ENCODE assay signal across 19 cellular contexts in genomic region chr2:129709030-129709955, GRCh38.
DNase-seq lines count a peak whose midpoint lies in the region; ATAC-seq and TF ChIP-seq lines count a peak whose summit lies in the region.
"Had no signal": no experiment of that assay in that cellular context is flagged by ENCODE, and none has a peak within 500 bp of the region (broad histone marks: within the 10 kb centered on the region; RNA-seq: fewer than 3 reads in every experiment).

No MANE protein-coding gene starts in this region.

- peak overlapping the region; percentile 6; the same call in 1 of the 2 replicates for H3K14ac ChIP-seq in H9 (ENCODE audit: insufficient read depth, low read length)

- peaks cover 0 to 48% (median 41%) of the 10 kb centered on the region in 10 experiments; a peak in 18 of 20 replicates for H3K4me1 ChIP-seq in BLaER1 treated with 17β-estradiol and CSF1 and Interleukin-3, amounts not matched to agents 10 nM and 100 nM
- H3K4me1 ChIP-seq in H9 (ENCODE audit: insufficient read depth, low read length) (peaks cover 2% of the 10 kb centered on the region; the same call in 1 of the 2 replicates), heart right ventricle (no peaks in the 10 kb centered on the region)

- peaks cover 3% of the 10 kb centered on the region; the same call in 1 of the 2 replicates for H3K27me3 Mint-ChIP-seq in H9 (ENCODE audit: low read depth)
- H3K27me3 Mint-ChIP-seq in nephron (ENCODE audit: low read depth): peaks cover 3% of the 10 kb centered on the region
- H3K27me3 Mint-ChIP-seq in immature natural killer cell (ENCODE audit: low read depth in 3 of 3): peaks cover 0 to 2% (median 1%) of the 10 kb centered on the region in 3 donors
- H3K27me3 Mint-ChIP-seq: activated naive CD8-positive, alpha-beta T cell treated with anti-CD3 and anti-CD28 coated beads, Interleukin-2, amount 10 ng/mL, durations not matched to agents 7 days and 5 days had no signal

- no peak overlapping the region for H4K8ac ChIP-seq in H9 (replicated peaks; ENCODE audit: insufficient read length, low read depth, low read length)

- H3K79me1 ChIP-seq in H9 (ENCODE audit: insufficient read depth, low read depth, low read length, poor library complexity, severe bottlenecking): no peaks in the 10 kb centered on the region

- no peak overlapping the region for H3K4ac ChIP-seq in H9 (ENCODE audit: low read depth, low read length)

- H2BK15ac ChIP-seq in H9 (ENCODE audit: low read depth, low read length): no peak overlapping the region

- H3K9ac ChIP-seq in BLaER1 treated with 17β-estradiol and CSF1 and Interleukin-3, amounts not matched to agents 10 nM and 100 nM: peak overlapping the region in 1 of 11 experiments; percentile 1; a peak in 2 of 22 replicates
- no peak overlapping the region for H3K9ac ChIP-seq in H9 (ENCODE audit: extremely low read depth, insufficient read length, low read length)
- H3K9ac ChIP-seq: GM23248 had no signal

- no peak for ATAC-seq in HG03196 (IDR thresholded peaks at IDR 0.05; ENCODE audit: unreplicated experiment)
- ATAC-seq in heart right ventricle: no peak
- ATAC-seq: left cardiac atrium had no signal

- H4K5ac ChIP-seq in H9 (ENCODE audit: insufficient read length, low read depth, low read length): no peak overlapping the region

- H2AFZ ChIP-seq in H9 (ENCODE audit: low read length): no peak overlapping the region
- H2AFZ ChIP-seq: GM23248 had no signal

- H2BK5ac ChIP-seq in H9 (ENCODE audit: insufficient read length, low read length): no peak overlapping the region

- no peaks in the 10 kb centered on the region for H3K27me3 ChIP-seq in BLaER1 treated with 17β-estradiol and CSF1 and Interleukin-3, amounts not matched to agents 10 nM and 100 nM
- H3K27me3 ChIP-seq in H9 (ENCODE audit: insufficient read depth, low read length) (no peaks in the 10 kb centered on the region), heart right ventricle (peaks cover 0 to 9% (median 0%) of the 10 kb centered on the region in 7 donors)

- H4K91ac ChIP-seq in H9 (ENCODE audit: insufficient read length, low read depth, low read length): no peak overlapping the region

- H3K36me3 Mint-ChIP-seq in H9 (ENCODE audit: insufficient read depth in 1 of 3, low read depth in 3 of 3) (no peaks in the 10 kb centered on the region), nephron (ENCODE audit: low read depth) (no peaks in the 10 kb centered on the region), immature natural killer cell (no peaks in the 10 kb centered on the region)
- H3K36me3 Mint-ChIP-seq: activated naive CD8-positive, alpha-beta T cell treated with anti-CD3 and anti-CD28 coated beads, Interleukin-2, amount 10 ng/mL, durations not matched to agents 7 days and 5 days had no signal

- peak overlapping the region in 10 of 11 experiments; percentile 11 to 86 (median 72); a peak in 18 of 22 replicates for H3K4me2 ChIP-seq in BLaER1 treated with 17β-estradiol and CSF1 and Interleukin-3, amounts not matched to agents 10 nM and 100 nM
- H3K4me2 ChIP-seq in H9 (ENCODE audit: insufficient read depth, insufficient read length, low read length): no peak overlapping the region

- H3K27ac Mint-ChIP-seq in H9: peak overlapping the region in 2 of 3 experiments; percentile 75 to 92; a peak in 3 of 7 replicates
- H3K27ac Mint-ChIP-seq in nephron: peak overlapping the region; percentile 64 to 83 (median 69)
- no peak overlapping the region for H3K27ac Mint-ChIP-seq in immature natural killer cell
- H3K27ac Mint-ChIP-seq: activated naive CD8-positive, alpha-beta T cell treated with anti-CD3 and anti-CD28 coated beads, Interleukin-2, amount 10 ng/mL, durations not matched to agents 7 days and 5 days had no signal

- H3K4me1 Mint-ChIP-seq in H9 (peaks cover 37 to 44% of the 10 kb centered on the region in 2 experiments), nephron (peaks cover 17% of the 10 kb centered on the region), immature natural killer cell (no peaks in the 10 kb centered on the region)
- H3K4me1 Mint-ChIP-seq: activated naive CD8-positive, alpha-beta T cell treated with anti-CD3 and anti-CD28 coated beads, Interleukin-2, amount 10 ng/mL, durations not matched to agents 7 days and 5 days; central memory CD8-positive, alpha-beta T cell had no signal

- H2AK5ac ChIP-seq in H9 (ENCODE audit: insufficient read length, low read length): no peak overlapping the region

- H3T11ph ChIP-seq in H9 (ENCODE audit: low read length): no peak overlapping the region

- H3K56ac ChIP-seq in H9 (ENCODE audit: insufficient read length, low read depth, low read length): no peak overlapping the region

- H3K4me3 Mint-ChIP-seq in H9 (no peak overlapping the region), nephron (peak overlapping the region in 1 of 3 experiments; percentile 50), immature natural killer cell (no peak overlapping the region)
- H3K4me3 Mint-ChIP-seq: activated naive CD8-positive, alpha-beta T cell treated with anti-CD3 and anti-CD28 coated beads, Interleukin-2, amount 10 ng/mL, durations not matched to agents 7 days and 5 days; central memory CD8-positive, alpha-beta T cell had no signal

- H3K23ac ChIP-seq in H9 (ENCODE audit: insufficient read length, low read depth, low read length): no peak overlapping the region

- H3K27ac ChIP-seq in BLaER1 treated with 17β-estradiol and CSF1 and Interleukin-3, amounts not matched to agents 10 nM and 100 nM: 0 out of 22 replicates have a peak overlapping the region, but pooled peaks of 1 of the 11 experiments have one; percentile 17
- H3K27ac ChIP-seq in H9 (ENCODE audit: insufficient read length, low read depth, low read length): no peak overlapping the region
- H3K27ac ChIP-seq in heart right ventricle: no peak overlapping the region
- H3K27ac ChIP-seq: dorsolateral prefrontal cortex, GM23248, thoracic aorta had no signal

- H3K23me2 ChIP-seq in H9 (ENCODE audit: insufficient read length, low read depth, low read length, poor library complexity, severe bottlenecking): no peaks in the 10 kb centered on the region

- no peak overlapping the region for H3K4me3 ChIP-seq in BLaER1 treated with 17β-estradiol and CSF1 and Interleukin-3, amounts not matched to agents 10 nM and 100 nM
- no peak overlapping the region for H3K4me3 ChIP-seq in heart right ventricle
- H3K4me3 ChIP-seq: dorsolateral prefrontal cortex, GM23248, thoracic aorta had no signal

- no peak overlapping the region for H2BK12ac ChIP-seq in H9 (ENCODE audit: insufficient read length, low read depth, low read length)

- no peaks in the 10 kb centered on the region for H3K36me3 ChIP-seq in BLaER1 treated with 17β-estradiol and CSF1 and Interleukin-3, amounts not matched to agents 10 nM and 100 nM
- no peaks in the 10 kb centered on the region for H3K36me3 ChIP-seq in heart right ventricle
- H3K36me3 ChIP-seq: thoracic aorta had no signal

- 0 out of 22 replicates have a peak, but pooled peaks cover 0 to 4% (median 0%) of the 10 kb centered on the region in 11 experiments for H3K9me3 ChIP-seq in BLaER1 treated with 17β-estradiol and CSF1 and Interleukin-3, amounts not matched to agents 10 nM and 100 nM (replicated peaks in 1 of 11)
- H3K9me3 ChIP-seq in H9 (ENCODE audit: control insufficient read depth, low read depth, low read length): no peaks in the 10 kb centered on the region
- H3K9me3 ChIP-seq in heart right ventricle: no peaks in the 10 kb centered on the region
- H3K9me3 ChIP-seq: thoracic aorta had no signal

- no CpG with 5 or more reads among the region's 13 CpGs for WGBS in H9 (ENCODE audit: extremely low coverage, insufficient read length, low lambda C conversion rate)
- 71 to 73% methylated on average over 13 of the region's 13 CpGs for WGBS in heart right ventricle, 2 donors

- H3K79me2 ChIP-seq in H9 (ENCODE audit: insufficient read depth, low read length): no peaks in the 10 kb centered on the region

- no peak overlapping the region for H2BK120ac ChIP-seq in H9 (ENCODE audit: low read depth, low read length, poor library complexity, severe bottlenecking)

- peak; percentile 26 for DNase-seq in H9
- peak; percentile 69 for DNase-seq in NCI-H345 treated with DMSO at 0.1 percent for 48 hours (lab: John Stamatoyannopoulos, UW; ENCODE audit: unreplicated experiment)
- DNase-seq in heart right ventricle: no peak
- DNase-seq in immature natural killer cell: no peak
- DNase-seq: activated naive CD8-positive, alpha-beta T cell treated with anti-CD3 and anti-CD28 coated beads, Interleukin-2, amount 10 ng/mL, durations not matched to agents 7 days and 5 days; dorsolateral prefrontal cortex; GM23248; left cardiac atrium; mesenchymal stem cell; NCI-H226; NCI-H82; stimulated activated CD4-positive, alpha-beta T cell treated with anti-CD3 and anti-CD28 coated beads, Interleukin-4, amount 100 ng/mL, for 24 hours; stimulated activated naive CD4-positive, alpha-beta T cell; T1000 had no signal

- intact Hi-C loops in heart right ventricle (cut with DNase I): no loop called here

- H2BK20ac ChIP-seq in H9 (ENCODE audit: low read depth, low read length, poor library complexity, severe bottlenecking): no peak overlapping the region

- H3K18ac ChIP-seq in H9 (ENCODE audit: insufficient read length, low read depth, low read length): peak overlapping the region; percentile 23

- no peaks in the 10 kb centered on the region for H4K20me1 ChIP-seq in BLaER1 treated with 17β-estradiol and CSF1 and Interleukin-3, amounts not matched to agents 10 nM and 100 nM
- H4K20me1 ChIP-seq in H9 (ENCODE audit: control insufficient read depth, insufficient read depth, insufficient read length): no peaks in the 10 kb centered on the region

- TF ChIP-seq CTCF in H9 (conservative IDR thresholded peaks at IDR 0.05) (no peak), nephron (IDR thresholded peaks at IDR 0.05; ENCODE audit: unreplicated experiment in 3 of 3) (no peak), heart right ventricle (IDR thresholded peaks at IDR 0.05) (no peak)

- H3K9me3 Mint-ChIP-seq in H9 (no peaks in the 10 kb centered on the region; a peak in 1 of 5 replicates), nephron (peaks cover 9% of the 10 kb centered on the region), immature natural killer cell (no peaks in the 10 kb centered on the region)
- H3K9me3 Mint-ChIP-seq: activated naive CD8-positive, alpha-beta T cell treated with anti-CD3 and anti-CD28 coated beads, Interleukin-2, amount 10 ng/mL, durations not matched to agents 7 days and 5 days; central memory CD8-positive, alpha-beta T cell had no signal

Comparison
In these comparisons a context has a peak if more than half of its experiments do, and no peak if none do; other contexts are left out.
1. DNase-seq: peak in H9 (single experiment) and NCI-H345 treated with DMSO at 0.1 percent for 48 hours (single experiment); none in heart right ventricle (0 of 2) and immature natural killer cell (0 of 3).
2. H3K27ac Mint-ChIP-seq: peak in H9 (2 of 3) and nephron (3 of 3); none in immature natural killer cell (0 of 6).